Comparison of ENCODE assay signal across 1 cellular context in the genomic region with DNA sequence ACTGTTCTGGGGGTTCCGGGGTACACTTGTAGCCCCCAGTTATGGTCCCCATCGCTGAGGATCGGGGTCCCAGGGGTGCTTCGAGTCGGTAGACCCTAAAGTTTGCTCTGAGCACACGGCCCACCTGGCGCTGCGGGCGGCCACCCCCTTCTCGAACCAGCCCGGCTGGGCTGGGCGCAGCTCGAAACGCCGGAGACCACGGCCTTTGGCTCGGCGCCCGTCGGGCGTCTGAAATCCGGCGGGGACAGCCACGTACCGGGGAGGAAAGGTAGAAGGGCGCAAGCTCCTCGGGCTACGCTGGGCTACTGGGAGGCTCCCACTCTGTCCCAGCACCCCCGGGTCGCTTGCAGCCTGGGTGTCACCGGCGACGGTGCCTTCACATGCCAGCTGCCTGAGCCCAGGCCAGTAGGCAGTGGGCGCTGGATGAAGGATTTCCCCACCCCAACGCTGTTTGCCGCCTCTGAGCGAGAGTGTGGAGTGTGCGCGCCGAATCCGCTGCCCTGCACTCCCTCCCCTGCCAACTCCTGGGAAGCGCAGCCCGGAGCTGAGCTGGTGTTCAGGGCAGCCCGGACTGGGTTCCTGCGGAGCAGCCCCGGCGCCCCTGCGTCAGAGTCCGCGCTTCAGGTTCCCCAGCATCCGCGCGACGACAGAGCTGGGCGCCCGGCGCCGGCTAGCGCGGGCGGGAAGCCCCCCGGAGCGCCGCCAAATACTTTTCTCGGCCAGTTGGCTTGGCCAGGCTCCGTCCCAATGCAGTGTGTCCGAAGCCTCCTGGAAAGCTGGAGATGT.
TF ChIP-seq lines count a peak whose summit lies in the region.

No MANE protein-coding gene starts in this region.

TF ChIP-seq in HCT116, 20 proteins besides CTCF, POLR2A, EP300 and RAD21:
- TF ChIP-seq, protein P1, sequence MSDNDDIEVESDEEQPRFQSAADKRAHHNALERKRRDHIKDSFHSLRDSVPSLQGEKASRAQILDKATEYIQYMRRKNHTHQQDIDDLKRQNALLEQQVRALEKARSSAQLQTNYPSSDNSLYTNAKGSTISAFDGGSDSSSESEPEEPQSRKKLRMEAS (IDR thresholded peaks at IDR 0.05) = no peak
- no peak for TF ChIP-seq SRF (IDR thresholded peaks at IDR 0.05; ENCODE audit: low read depth)
- TF ChIP-seq EGR1 (IDR thresholded peaks at IDR 0.05; ENCODE audit: low read depth) = no peak
- no peak for TF ChIP-seq EZH2phosphoT487 (IDR thresholded peaks at IDR 0.05; ENCODE audit: borderline replicate concordance)
- TF ChIP-seq, protein P2, sequence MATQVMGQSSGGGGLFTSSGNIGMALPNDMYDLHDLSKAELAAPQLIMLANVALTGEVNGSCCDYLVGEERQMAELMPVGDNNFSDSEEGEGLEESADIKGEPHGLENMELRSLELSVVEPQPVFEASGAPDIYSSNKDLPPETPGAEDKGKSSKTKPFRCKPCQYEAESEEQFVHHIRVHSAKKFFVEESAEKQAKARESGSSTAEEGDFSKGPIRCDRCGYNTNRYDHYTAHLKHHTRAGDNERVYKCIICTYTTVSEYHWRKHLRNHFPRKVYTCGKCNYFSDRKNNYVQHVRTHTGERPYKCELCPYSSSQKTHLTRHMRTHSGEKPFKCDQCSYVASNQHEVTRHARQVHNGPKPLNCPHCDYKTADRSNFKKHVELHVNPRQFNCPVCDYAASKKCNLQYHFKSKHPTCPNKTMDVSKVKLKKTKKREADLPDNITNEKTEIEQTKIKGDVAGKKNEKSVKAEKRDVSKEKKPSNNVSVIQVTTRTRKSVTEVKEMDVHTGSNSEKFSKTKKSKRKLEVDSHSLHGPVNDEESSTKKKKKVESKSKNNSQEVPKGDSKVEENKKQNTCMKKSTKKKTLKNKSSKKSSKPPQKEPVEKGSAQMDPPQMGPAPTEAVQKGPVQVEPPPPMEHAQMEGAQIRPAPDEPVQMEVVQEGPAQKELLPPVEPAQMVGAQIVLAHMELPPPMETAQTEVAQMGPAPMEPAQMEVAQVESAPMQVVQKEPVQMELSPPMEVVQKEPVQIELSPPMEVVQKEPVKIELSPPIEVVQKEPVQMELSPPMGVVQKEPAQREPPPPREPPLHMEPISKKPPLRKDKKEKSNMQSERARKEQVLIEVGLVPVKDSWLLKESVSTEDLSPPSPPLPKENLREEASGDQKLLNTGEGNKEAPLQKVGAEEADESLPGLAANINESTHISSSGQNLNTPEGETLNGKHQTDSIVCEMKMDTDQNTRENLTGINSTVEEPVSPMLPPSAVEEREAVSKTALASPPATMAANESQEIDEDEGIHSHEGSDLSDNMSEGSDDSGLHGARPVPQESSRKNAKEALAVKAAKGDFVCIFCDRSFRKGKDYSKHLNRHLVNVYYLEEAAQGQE (IDR thresholded peaks at IDR 0.05; ENCODE audit: low read depth) = no peak
- TF ChIP-seq ELF1 (IDR thresholded peaks at IDR 0.05; ENCODE audit: borderline replicate concordance, low read depth) = no peak
